12 cellular contexts compared by ENCODE assay signal in the genomic region with DNA sequence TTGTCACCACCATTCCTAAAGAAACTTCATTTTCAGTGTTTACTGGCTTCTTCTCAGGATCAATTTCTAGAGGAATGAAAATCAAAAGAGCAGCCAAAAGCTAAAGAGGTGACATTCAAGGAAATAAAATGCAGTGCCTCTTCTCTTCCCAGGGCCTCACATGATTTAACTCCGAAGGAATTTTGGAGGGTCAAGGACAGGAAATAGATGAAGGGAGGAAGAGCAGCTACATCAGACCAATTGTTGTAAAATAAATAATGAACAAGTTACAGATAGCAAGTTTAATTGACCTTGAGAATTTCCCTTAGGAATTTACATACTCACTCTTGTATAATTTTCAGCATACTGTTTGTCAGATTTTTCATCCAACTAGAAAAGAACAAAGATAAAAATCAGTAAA.
DNase-seq lines count a peak whose midpoint lies in the region; ATAC-seq and TF ChIP-seq lines count a peak whose summit lies in the region.
"Had no signal": no experiment of that assay in that cellular context is flagged by ENCODE, and none has a peak within 500 bp of the region (broad histone marks: within the 10 kb centered on the region; RNA-seq: fewer than 3 reads in every experiment).

No MANE protein-coding gene starts in this region.

- no peaks in the 10 kb centered on the region for H4K20me1 ChIP-seq in OCI-LY7 (ENCODE audit: insufficient read depth, low read length)

- no peaks in the 10 kb centered on the region for H3K79me2 ChIP-seq in OCI-LY7 (ENCODE audit: insufficient read depth, low read depth, low read length)

- no peaks in the 10 kb centered on the region for H3K9me3 ChIP-seq in OCI-LY7 (ENCODE audit: low read length)
- H3K9me3 ChIP-seq in CD4-positive, alpha-beta memory T cell (ENCODE audit: control insufficient read depth in 1 of 2, low read length in 2 of 2): no peaks in the 10 kb centered on the region
- H3K9me3 ChIP-seq: mucosa of descending colon had no signal

- no peak overlapping the region for H2AFZ ChIP-seq in OCI-LY7 (ENCODE audit: low read length)

- H3K36me3 Mint-ChIP-seq in neural crest cell (ENCODE audit: low read depth): no peaks in the 10 kb centered on the region
- H3K36me3 Mint-ChIP-seq in activated naive CD8-positive, alpha-beta T cell treated with anti-CD3 and anti-CD28 coated beads for 36 hours: peaks cover 8% of the 10 kb centered on the region
- H3K36me3 Mint-ChIP-seq in CD4-positive, alpha-beta memory T cell: peaks cover 20 to 27% of the 10 kb centered on the region in 2 donors

- no peak overlapping the region for H3K27ac ChIP-seq in OCI-LY7 (ENCODE audit: low read depth, low read length, poor library complexity, severe bottlenecking)
- H3K27ac ChIP-seq in CD4-positive, alpha-beta memory T cell (ENCODE audit: low read depth, low read length): no peak overlapping the region

- no peaks in the 10 kb centered on the region for H3K27me3 ChIP-seq in CD4-positive, alpha-beta memory T cell (ENCODE audit: insufficient read depth, low read length)

- CTCF ChIA-PET in OCI-LY7 (lab: Charles Lee; ENCODE audit: unreplicated experiment): no interaction called here
- CTCF ChIA-PET in CD4-positive, alpha-beta memory T cell (lab: Charles Lee; ENCODE audit: partially characterized antibody): no interaction called here

- no peaks in the 10 kb centered on the region for H3K9me2 ChIP-seq in OCI-LY7 (ENCODE audit: insufficient read depth, low read length)

- H3K4me3 Mint-ChIP-seq in neural crest cell: no peak overlapping the region
- H3K4me3 Mint-ChIP-seq in activated naive CD8-positive, alpha-beta T cell treated with anti-CD3 and anti-CD28 coated beads for 36 hours: no peak overlapping the region
- no peak overlapping the region for H3K4me3 Mint-ChIP-seq in CD4-positive, alpha-beta memory T cell
- H3K4me3 Mint-ChIP-seq: brain; stimulated activated memory B cell treated with anti-CD40 and anti-IgM and Interleukin-4, amounts not matched to agents 10 μg/mL and 1 μg/mL and 100 μg/mL, for 72 hours had no signal

- intact Hi-C loops in OCI-LY7 (cut with micrococcal nuclease; ENCODE audit: unreplicated experiment): no loop called here
- intact Hi-C loops in CD4-positive, alpha-beta memory T cell (cut with micrococcal nuclease): no loop called here

- BruUV-seq in OCI-LY7 (replicated peaks; lab: Mats Ljungman, UMichigan): no TSS peak

- H3K4me3 ChIP-seq in fibroblast of villous mesenchyme (ENCODE audit: low read depth, low read length) (no peak overlapping the region), OCI-LY7 (ENCODE audit: low read depth, low read length, poor library complexity, severe bottlenecking) (no peak overlapping the region)
- H3K4me3 ChIP-seq in CD4-positive, alpha-beta memory T cell (ENCODE audit: low read length in 2 of 2): no peak overlapping the region
- H3K4me3 ChIP-seq: mucosa of descending colon had no signal

- peak; percentile 51 for DNase-seq in COLO829 (ENCODE audit: low spot score)
- peak; percentile 67 for DNase-seq in RPMI7951 (ENCODE audit: low read depth)
- peak; percentile 55 for DNase-seq in fibroblast of villous mesenchyme (ENCODE audit: low read depth)
- no peak for DNase-seq in neural crest cell (ENCODE audit: low read depth, low spot score)
- no peak for DNase-seq in OCI-LY7 (ENCODE audit: low spot score)
- no peak for DNase-seq in activated naive CD8-positive, alpha-beta T cell treated with anti-CD3 and anti-CD28 coated beads for 36 hours
- DNase-seq in CD4-positive, alpha-beta memory T cell: no peak
- DNase-seq: mucosa of descending colon had no signal

- H3K27ac Mint-ChIP-seq in neural crest cell (ENCODE audit: unreplicated experiment): peak overlapping the region; percentile 51
- no peak overlapping the region for H3K27ac Mint-ChIP-seq in activated naive CD8-positive, alpha-beta T cell treated with anti-CD3 and anti-CD28 coated beads for 36 hours
- H3K27ac Mint-ChIP-seq in CD4-positive, alpha-beta memory T cell: no peak overlapping the region
- H3K27ac Mint-ChIP-seq: stimulated activated memory B cell treated with anti-CD40 and anti-IgM and Interleukin-4, amounts not matched to agents 10 μg/mL and 1 μg/mL and 100 μg/mL, for 72 hours had no signal

- H3K4me1 ChIP-seq in OCI-LY7 (ENCODE audit: insufficient read depth, low read length, poor library complexity, severe bottlenecking): no peaks in the 10 kb centered on the region
- no peaks in the 10 kb centered on the region for H3K4me1 ChIP-seq in CD4-positive, alpha-beta memory T cell (ENCODE audit: insufficient read depth, low read length)

- H3K36me3 ChIP-seq in OCI-LY7 (ENCODE audit: insufficient read depth, low read length): 0 out of 2 replicates have a peak, but pooled peaks cover 1% of the 10 kb centered on the region
- no peaks in the 10 kb centered on the region for H3K36me3 ChIP-seq in CD4-positive, alpha-beta memory T cell (ENCODE audit: insufficient read depth, low read length)

- no peak overlapping the region for H3K4me2 ChIP-seq in OCI-LY7 (ENCODE audit: low read length)

- ATAC-seq in HG02610 (IDR thresholded peaks at IDR 0.05; ENCODE audit: unreplicated experiment): no peak
- ATAC-seq: mucosa of descending colon; Panc1; stimulated activated memory B cell treated with anti-CD40 and anti-IgM and Interleukin-4, amounts not matched to agents 10 μg/mL and 1 μg/mL and 100 μg/mL, for 72 hours had no signal

- H3K4me1 Mint-ChIP-seq in neural crest cell: peaks cover 25% of the 10 kb centered on the region
- no peaks in the 10 kb centered on the region for H3K4me1 Mint-ChIP-seq in activated naive CD8-positive, alpha-beta T cell treated with anti-CD3 and anti-CD28 coated beads for 36 hours
- H3K4me1 Mint-ChIP-seq in CD4-positive, alpha-beta memory T cell: peaks cover 0 to 3% (median 2%) of the 10 kb centered on the region in 4 donors

- no peaks in the 10 kb centered on the region for H3K9me3 Mint-ChIP-seq in neural crest cell
- no peaks in the 10 kb centered on the region for H3K9me3 Mint-ChIP-seq in activated naive CD8-positive, alpha-beta T cell treated with anti-CD3 and anti-CD28 coated beads for 36 hours
- no peaks in the 10 kb centered on the region for H3K9me3 Mint-ChIP-seq in CD4-positive, alpha-beta memory T cell
- H3K9me3 Mint-ChIP-seq: brain; stimulated activated memory B cell treated with anti-CD40 and anti-IgM and Interleukin-4, amounts not matched to agents 10 μg/mL and 1 μg/mL and 100 μg/mL, for 72 hours had no signal

- POLR2A ChIA-PET in OCI-LY7 (lab: Charles Lee): interaction anchor here (0.7 to 1.4 kb wide), 2 partner anchors 11 to 721 kb away, joined by 4 to 9 read pairs; no protein-coding TSS in a partner anchor
- POLR2A ChIA-PET in CD4-positive, alpha-beta memory T cell (lab: Charles Lee; ENCODE audit: partially characterized antibody): no interaction called here

- H3K27me3 Mint-ChIP-seq in neural crest cell (ENCODE audit: low read depth): no peaks in the 10 kb centered on the region
- no peaks in the 10 kb centered on the region for H3K27me3 Mint-ChIP-seq in activated naive CD8-positive, alpha-beta T cell treated with anti-CD3 and anti-CD28 coated beads for 36 hours
- H3K27me3 Mint-ChIP-seq in CD4-positive, alpha-beta memory T cell: no peaks in the 10 kb centered on the region
- H3K27me3 Mint-ChIP-seq: brain; stimulated activated memory B cell treated with anti-CD40 and anti-IgM and Interleukin-4, amounts not matched to agents 10 μg/mL and 1 μg/mL and 100 μg/mL, for 72 hours had no signal

- TF ChIP-seq CTCF in fibroblast of villous mesenchyme (IDR thresholded peaks at IDR 0.05; ENCODE audit: insufficient read depth, low read depth, low read length) (no peak), neural crest cell (conservative IDR thresholded peaks at IDR 0.05) (no peak), OCI-LY7 (conservative IDR thresholded peaks at IDR 0.05; ENCODE audit: low read length) (no peak)

Comparison
In these comparisons a context has a peak if more than half of its experiments do, and no peak if none do; other contexts are left out.
1. DNase-seq: peak in COLO829 (single experiment), RPMI7951 (single experiment) and fibroblast of villous mesenchyme (single experiment); none in neural crest cell (single experiment), OCI-LY7 (single experiment), activated naive CD8-positive, alpha-beta T cell treated with anti-CD3 and anti-CD28 coated beads for 36 hours (single experiment) and CD4-positive, alpha-beta memory T cell (0 of 5).